ENCODE assay signal across 25 cellular contexts in the genomic region with DNA sequence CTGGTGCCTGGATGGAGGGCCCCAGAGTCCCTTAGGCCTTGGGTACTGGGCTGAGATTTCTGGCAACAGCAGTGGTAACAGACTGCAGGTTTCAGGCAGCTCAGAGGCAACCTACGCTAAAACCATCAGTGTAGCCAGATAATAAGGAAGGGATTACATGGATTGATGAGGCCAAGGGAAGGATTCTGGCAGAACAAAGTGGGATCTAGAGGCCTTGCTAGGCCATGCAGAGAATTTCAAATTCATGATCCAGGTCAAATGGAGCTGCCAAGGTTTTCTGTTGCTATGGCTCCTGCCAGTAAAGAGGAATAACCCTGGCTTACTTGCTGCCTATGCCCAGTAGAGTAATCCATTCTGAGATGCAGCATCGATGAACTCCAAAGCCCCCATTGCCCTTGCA.
"Had no signal": no experiment of that assay in that cellular context is flagged by ENCODE, and none has a peak within 500 bp of the region (broad histone marks: within the 10 kb centered on the region; RNA-seq: fewer than 3 reads in every experiment).

No MANE protein-coding gene starts in this region.

- H3K9me3 ChIP-seq: adrenal gland, SJCRH30 had no signal

- H3K4me3 ChIP-seq: adrenal gland, K562, SJCRH30, SK-N-MC had no signal

- DNase-seq: activated CD4-positive, alpha-beta T cell treated with anti-CD3 and anti-CD28 coated beads, Interleukin-2, amount 10 ng/mL, durations not matched to agents 24 days and 14 days; activated CD4-positive, alpha-beta T cell treated with anti-CD3 and anti-CD28 coated beads, Interleukin-2, amount 50 U/mL, for 48 hours; activated CD8-positive, alpha-beta T cell treated with anti-CD3 and anti-CD28 coated beads, Interleukin-2, amount 10 ng/mL, durations not matched to agents 7 days and 5 days; activated gamma-delta T cell; activated naive CD4-positive, alpha-beta T cell treated with anti-CD3 and anti-CD28 coated beads for 36 hours; activated T-cell treated with anti-CD3 and anti-CD28 coated beads, Interleukin-2, amount 50 U/mL, for 24 hours; adrenal gland; NCI-H1105; NCI-H1417 treated with DMSO at 0.1 percent for 48 hours; NCI-H187 treated with DMSO at 0.1 percent for 48 hours; NCI-H2081; NCI-H2171 treated with DMSO at 0.1 percent for 48 hours; NCI-H226; NCI-H510A; NCI-H526; NCI-H774; SHP77; SJCRH30; T1000 had no signal

- H3K36me3 Mint-ChIP-seq: activated naive CD4-positive, alpha-beta T cell treated with anti-CD3 and anti-CD28 coated beads, Interleukin-2, amount 50 U/mL, for 72 hours; brain had no signal

- H3K27ac ChIP-seq: adrenal gland, SJCRH30, SK-N-MC had no signal

- H3K27ac Mint-ChIP-seq: activated CD4-positive, alpha-beta T cell treated with anti-CD3 and anti-CD28 coated beads, Interleukin-2, amount 10 ng/mL, durations not matched to agents 24 days and 14 days; activated CD8-positive, alpha-beta T cell treated with anti-CD3 and anti-CD28 coated beads, Interleukin-2, amount 10 ng/mL, durations not matched to agents 7 days and 5 days; activated naive CD4-positive, alpha-beta T cell treated with anti-CD3 and anti-CD28 coated beads for 36 hours; activated naive CD4-positive, alpha-beta T cell treated with anti-CD3 and anti-CD28 coated beads, Interleukin-2, amount 50 U/mL, for 72 hours; activated T-cell treated with anti-CD3 and anti-CD28 coated beads, Interleukin-2, amount 50 U/mL, for 24 hours; activated T-helper 2 cell treated with anti-CD3 and anti-CD28 coated beads, Interferon-gamma antibody, Interleukin-2, Interleukin-4, amounts not matched to agents 10 μg/mL and 5 μg/mL and 100 μg/mL, durations not matched to agents 14 hours and 24 hours and 36 hours had no signal

- H3K4me1 ChIP-seq: adrenal gland, SJCRH30 had no signal

- H3K9me3 Mint-ChIP-seq: activated CD4-positive, alpha-beta T cell treated with anti-CD3 and anti-CD28 coated beads, Interleukin-2, amount 10 ng/mL, durations not matched to agents 24 days and 14 days; activated naive CD4-positive, alpha-beta T cell treated with anti-CD3 and anti-CD28 coated beads for 36 hours; activated naive CD4-positive, alpha-beta T cell treated with anti-CD3 and anti-CD28 coated beads, Interleukin-2, amount 50 U/mL, for 72 hours; activated T-cell treated with anti-CD3 and anti-CD28 coated beads, Interleukin-2, amount 50 U/mL, for 24 hours; activated T-helper 2 cell treated with anti-CD3 and anti-CD28 coated beads, Interferon-gamma antibody, Interleukin-2, Interleukin-4, amounts not matched to agents 10 μg/mL and 5 μg/mL and 100 μg/mL, durations not matched to agents 14 hours and 24 hours and 36 hours; brain had no signal

- H3K4me1 Mint-ChIP-seq: activated CD4-positive, alpha-beta T cell treated with anti-CD3 and anti-CD28 coated beads, Interleukin-2, amount 10 ng/mL, durations not matched to agents 24 days and 14 days; brain had no signal

- H3K4me3 Mint-ChIP-seq: activated CD4-positive, alpha-beta T cell treated with anti-CD3 and anti-CD28 coated beads, Interleukin-2, amount 10 ng/mL, durations not matched to agents 24 days and 14 days; activated CD8-positive, alpha-beta T cell treated with anti-CD3 and anti-CD28 coated beads, Interleukin-2, amount 10 ng/mL, durations not matched to agents 7 days and 5 days; activated naive CD4-positive, alpha-beta T cell treated with anti-CD3 and anti-CD28 coated beads for 36 hours; activated T-cell treated with anti-CD3 and anti-CD28 coated beads, Interleukin-2, amount 50 U/mL, for 24 hours; brain had no signal

- H3K27me3 ChIP-seq: adrenal gland, SJCRH30 had no signal

- ATAC-seq: activated CD8-positive, alpha-beta T cell treated with anti-CD3 and anti-CD28 coated beads, Interleukin-2, amount 10 ng/mL, durations not matched to agents 7 days and 5 days; activated naive CD4-positive, alpha-beta T cell treated with anti-CD3 and anti-CD28 coated beads, Interleukin-2, amount 50 U/mL, for 72 hours; K562; Panc1 had no signal

- H3K36me3 ChIP-seq: adrenal gland, SJCRH30 had no signal
